34 cellular contexts compared by ENCODE assay signal in genomic region chr4:70787496-70787895, GRCh38. TPM values are rescaled to one million over a fixed set of nuclear protein-coding genes. Genes with fewer than 3 reads are reported as not detected.
DNase-seq lines count a peak whose midpoint lies in the region; ATAC-seq, FAIRE-seq and TF ChIP-seq lines count a peak whose summit lies in the region.
"Had no signal": no experiment of that assay in that cellular context is flagged by ENCODE, and none has a peak within 500 bp of the region (broad histone marks: within the 10 kb centered on the region; RNA-seq: fewer than 3 reads in every experiment).

No MANE protein-coding gene starts in this region.

- no peaks in the 10 kb centered on the region for H4K20me1 ChIP-seq in HepG2 (ENCODE audit: insufficient read depth, low read length)
- H4K20me1 ChIP-seq in IMR-90 (ENCODE audit: insufficient read depth, low read length): no peaks in the 10 kb centered on the region
- no peaks in the 10 kb centered on the region for H4K20me1 ChIP-seq in K562 (replicated peaks; ENCODE audit: control insufficient read depth, insufficient read depth, low read length)
- H4K20me1 ChIP-seq: BLaER1; BLaER1 treated with 17β-estradiol and CSF1 and Interleukin-3, amounts not matched to agents 10 nM and 100 nM had no signal

- no peak for TF ChIP-seq POLR2A in HepG2 (IDR thresholded peaks at IDR 0.05; ENCODE audit: insufficient read depth in 1 of 2, low read depth in 2 of 2, low read length in 2 of 2)
- TF ChIP-seq POLR2A in right lobe of liver (IDR thresholded peaks at IDR 0.05): no peak
- TF ChIP-seq POLR2A in A549 (IDR thresholded peaks at IDR 0.05; ENCODE audit: low read length): no peak
- no peak for TF ChIP-seq POLR2A in IMR-90 (IDR thresholded peaks at IDR 0.05; ENCODE audit: low read depth, low read length)
- no peak for TF ChIP-seq POLR2A in K562 (conservative IDR thresholded peaks at IDR 0.05)

- dilution Hi-C loops in IMR-90 (cut with HindIII; ENCODE audit: low sequenced_read_pairs, unreplicated experiment): no loop called here

- no peak overlapping the region for H3K23ac ChIP-seq in IMR-90 (ENCODE audit: low read depth, low read length)

- no peak overlapping the region for H2AFZ ChIP-seq in HepG2 (ENCODE audit: low read length)
- no peak overlapping the region for H2AFZ ChIP-seq in IMR-90 (replicated peaks; ENCODE audit: low read length, poor library complexity)
- no peak overlapping the region for H2AFZ ChIP-seq in K562 (ENCODE audit: low read depth, low read length)

- BruUV-seq in HepG2 (replicated peaks; lab: Mats Ljungman, UMichigan): no TSS peak
- no TSS peak for BruUV-seq in IMR-90 (replicated peaks; lab: Mats Ljungman, UMichigan)
- BruUV-seq in K562 (replicated peaks; lab: Mats Ljungman, UMichigan): no TSS peak

- no peak overlapping the region for H4K91ac ChIP-seq in IMR-90 (ENCODE audit: insufficient read depth, low read depth, low read length)

- no peak overlapping the region for H3K56ac ChIP-seq in IMR-90 (ENCODE audit: extremely low read depth, insufficient read depth, low read length)

- no peak for TF ChIP-seq EP300 in HepG2 (IDR thresholded peaks at IDR 0.05; ENCODE audit: low read depth in 2 of 2, low read length in 2 of 2)
- TF ChIP-seq EP300 in HepG2 (CRISPR knock-in tag; IDR thresholded peaks at IDR 0.05; ENCODE audit: borderline replicate concordance): no peak
- TF ChIP-seq EP300 in A549 (IDR thresholded peaks at IDR 0.05): no peak
- no peak for TF ChIP-seq EP300 in K562 (IDR thresholded peaks at IDR 0.05; ENCODE audit: low read length)

- H4K8ac ChIP-seq in IMR-90 (ENCODE audit: low read depth in 2 of 2, low read length in 2 of 2): no peak overlapping the region

- H3K9me1 ChIP-seq in IMR-90 (ENCODE audit: insufficient read depth, low read length) (0 out of 2 replicates have a peak, but pooled peaks cover 3% of the 10 kb centered on the region), K562 (ENCODE audit: control insufficient read depth, insufficient read depth, low read length) (no peaks in the 10 kb centered on the region)

- POLR2A ChIA-PET in HepG2 (lab: Yijun Ruan, JAX) (no interaction called here), A549 (lab: Yijun Ruan, JAX) (no interaction called here), IMR-90 (lab: Charles Lee; ENCODE audit: unreplicated experiment) (no interaction called here), K562 (lab: Yijun Ruan, JAX) (interaction anchor here (0.6 kb wide), 1 partner anchor 35 kb away, joined by 3 read pairs; no protein-coding TSS in a partner anchor)

- CTCF ChIA-PET in HepG2 (lab: Yijun Ruan, JAX; ENCODE audit: low intra/inter-chr PET ratio, low total read pairs) (no interaction called here), A549 (lab: Yijun Ruan, JAX) (interaction anchor here (0.7 kb wide), 1 partner anchor 87 kb away, joined by 4 read pairs; no protein-coding TSS in a partner anchor), IMR-90 (lab: Yijun Ruan, JAX) (interaction anchor here (0.6 to 1.1 kb wide), 2 partner anchors 11 to 16 kb away, joined by 3 read pairs; no protein-coding TSS in a partner anchor), K562 (lab: Yijun Ruan, JAX; ENCODE audit: low intra/inter-chr PET ratio) (no interaction called here)

- no peak overlapping the region for H3K4ac ChIP-seq in IMR-90 (ENCODE audit: low read depth, low read length)

- no peak overlapping the region for H2BK5ac ChIP-seq in IMR-90 (ENCODE audit: low read depth, low read length, poor library complexity, severe bottlenecking)

- H2AK9ac ChIP-seq in IMR-90 (replicated peaks; ENCODE audit: low read depth, low read length, poor library complexity): no peak overlapping the region

- intact Hi-C loops in HepG2 (cut with micrococcal nuclease; ENCODE audit: unreplicated experiment): no loop called here
- intact Hi-C loops in right lobe of liver (cut with DNase I): no loop called here
- intact Hi-C loops in IMR-90 (cut with micrococcal nuclease): loop anchor here (5.0 kb wide), 1 partner anchor 40 kb away; no protein-coding TSS in a partner anchor
- intact Hi-C loops in K562 (cut with micrococcal nuclease): no loop called here

- DNase-seq in HepG2 (ENCODE audit: low spot score) (no peak), right lobe of liver (no peak), A549 (ENCODE audit: low read depth in 1 of 2, low spot score in 1 of 2) (no peak), IMR-90 (no peak), K562 (ENCODE audit: extremely low read depth in 1 of 4, low spot score in 3 of 4) (no peak), RKO (ENCODE audit: low spot score) (no peak)
- no peak for DNase-seq in activated T-cell treated with anti-CD3 and anti-CD28 coated beads, Interleukin-2, amount 50 U/mL, for 48 hours
- DNase-seq: 8988T; ACHN; AML-193; BE2C; C1 segment of cervical spinal cord; Caco-2; Calu3; CD4-positive, alpha-beta memory T cell; CD4-positive, alpha-beta T cell; CD4-positive, CD25-positive, alpha-beta regulatory T cell; CD8-positive, alpha-beta memory T cell; CD8-positive, alpha-beta T cell; COR-L47; DMS 273 treated with DMSO at 0.1 percent for 48 hours; DMS153; DMS53; DMS79; DMS79 treated with DMSO at 0.1 percent for 48 hours; DND-41; EL had no signal

- TF ChIP-seq RAD21 in HepG2 (CRISPR knock-in tag; IDR thresholded peaks at IDR 0.05) (no peak), A549 (conservative IDR thresholded peaks at IDR 0.05 in 1 of 2, IDR thresholded peaks at IDR 0.05 in 1 of 2) (no peak), IMR-90 (IDR thresholded peaks at IDR 0.05; ENCODE audit: low read length) (no peak), K562 (CRISPR knock-in tag; conservative IDR thresholded peaks at IDR 0.05 in 1 of 2, IDR thresholded peaks at IDR 0.05 in 1 of 2) (no peak)

- H3K27me3 ChIP-seq in HepG2 (ENCODE audit: control insufficient read depth in 1 of 2, insufficient read depth in 2 of 2, low read length in 2 of 2): no peaks in the 10 kb centered on the region
- no peaks in the 10 kb centered on the region for H3K27me3 ChIP-seq in right lobe of liver
- no peaks in the 10 kb centered on the region for H3K27me3 ChIP-seq in IMR-90 (ENCODE audit: control insufficient read depth, insufficient read depth, low read length)
- H3K27me3 ChIP-seq in K562 (ENCODE audit: control insufficient read depth in 2 of 2, insufficient read depth in 2 of 2, low read length in 2 of 2): no peaks in the 10 kb centered on the region
- H3K27me3 ChIP-seq: BE2C; BLaER1; BLaER1 treated with 17β-estradiol and CSF1 and Interleukin-3, amounts not matched to agents 10 nM and 100 nM had no signal

- H2BK120ac ChIP-seq in IMR-90 (ENCODE audit: low read depth, low read length): no peak overlapping the region

- no peak for ATAC-seq in HepG2
- ATAC-seq in right lobe of liver: no peak
- no peak for ATAC-seq in A549
- ATAC-seq in IMR-90 (ENCODE audit: low read depth): no peak
- ATAC-seq in K562: no peak
- no peak for ATAC-seq in GM21576 (IDR thresholded peaks at IDR 0.05; ENCODE audit: unreplicated experiment)
- ATAC-seq: CD8-positive, alpha-beta T cell had no signal

- WGBS in HepG2 (ENCODE audit: low lambda C conversion rate): 98% methylated on average over 5 of the region's 5 CpGs
- WGBS in right lobe of liver (ENCODE audit: insufficient coverage, low coverage, low lambda C conversion rate, missing lambda C conversion rate): 100% methylated on average over 5 of the region's 5 CpGs
- WGBS in A549 (ENCODE audit: missing lambda C conversion rate): 97% methylated on average over 5 of the region's 5 CpGs
- no CpG with 5 or more reads among the region's 5 CpGs for WGBS in IMR-90 (ENCODE audit: extremely low coverage in 2 of 2, insufficient read length in 1 of 2), 2 experiments
- WGBS in K562 (ENCODE audit: insufficient coverage, low coverage, missing lambda C conversion rate): 85% methylated on average over 5 of the region's 5 CpGs

- H3K9me3 ChIP-seq in HepG2 (ENCODE audit: low read length): no peaks in the 10 kb centered on the region
- H3K9me3 ChIP-seq in right lobe of liver: no peaks in the 10 kb centered on the region
- H3K9me3 ChIP-seq in A549: no peaks in the 10 kb centered on the region
- H3K9me3 ChIP-seq in IMR-90 (ENCODE audit: control insufficient read depth, insufficient read depth, low read length): no peaks in the 10 kb centered on the region
- H3K9me3 ChIP-seq in K562 (replicated peaks; ENCODE audit: control insufficient read depth, insufficient read depth, low read depth, low read length): no peaks in the 10 kb centered on the region
- H3K9me3 ChIP-seq: BE2C; BLaER1; BLaER1 treated with 17β-estradiol and CSF1 and Interleukin-3, amounts not matched to agents 10 nM and 100 nM; Caco-2 had no signal

- H4K5ac ChIP-seq in IMR-90 (ENCODE audit: low read depth, low read length): no peak overlapping the region

- FAIRE-seq in HepG2 (lab: Jason Lieb, UNC) (no peak), A549 (lab: Jason Lieb, UNC) (no peak), K562 (lab: Jason Lieb, UNC) (no peak)
- FAIRE-seq: A204.1, D721Med had no signal

- H2BK15ac ChIP-seq in IMR-90 (ENCODE audit: low read depth, low read length): no peak overlapping the region

- H3K36me3 ChIP-seq in HepG2 (replicated peaks in 1 of 2; ENCODE audit: control insufficient read depth in 1 of 2, insufficient read depth in 2 of 2, low read length in 2 of 2) (peaks cover 2 to 4% of the 10 kb centered on the region in 2 experiments; a peak in 3 of 5 replicates), right lobe of liver (peaks cover 0 to 35% (median 0%) of the 10 kb centered on the region in 4 donors), IMR-90 (ENCODE audit: control insufficient read depth, insufficient read depth, low read length) (peaks cover 20% of the 10 kb centered on the region), K562 (ENCODE audit: control insufficient read depth, insufficient read depth, low read length) (peaks cover 9% of the 10 kb centered on the region; the same call in 2 of the 3 replicates)

- in situ Hi-C loops in HepG2 (cut with HindIII; ENCODE audit: extremely low pct_ligation_motif_present, low pct_unique_long_range_greater_than_20kb): no loop called here
- in situ Hi-C loops in IMR-90 (cut with MboI; ENCODE audit: low sequenced_read_pairs): no loop called here
- in situ Hi-C loops in K562 (cut with MboI): no loop called here

- no peak overlapping the region for H2AK5ac ChIP-seq in IMR-90 (ENCODE audit: low read depth, low read length)

- H3K4me2 ChIP-seq in HepG2 (ENCODE audit: low read depth, low read length) (no peak overlapping the region), A549 (no peak overlapping the region), IMR-90 (ENCODE audit: low read depth, low read length) (no peak overlapping the region), K562 (ENCODE audit: insufficient read depth, low read length) (no peak overlapping the region)
- H3K4me2 ChIP-seq: BLaER1; BLaER1 treated with 17β-estradiol and CSF1 and Interleukin-3, amounts not matched to agents 10 nM and 100 nM had no signal

- no peak overlapping the region for H3K9ac ChIP-seq in HepG2 (ENCODE audit: insufficient read depth, low read depth, low read length)
- H3K9ac ChIP-seq in IMR-90 (ENCODE audit: low read depth, low read length): no peak overlapping the region
- no peak overlapping the region for H3K9ac ChIP-seq in K562 (ENCODE audit: insufficient read depth in 1 of 2, low read depth in 2 of 2, low read length in 2 of 2)
- H3K9ac ChIP-seq: BLaER1; BLaER1 treated with 17β-estradiol and CSF1 and Interleukin-3, amounts not matched to agents 10 nM and 100 nM had no signal

- no peaks in the 10 kb centered on the region; a peak in 1 of 4 replicates for H3K79me1 ChIP-seq in IMR-90 (ENCODE audit: low read depth in 1 of 2, low read length in 2 of 2)

- H3K79me2 ChIP-seq in HepG2 (ENCODE audit: insufficient read depth, low read length) (no peaks in the 10 kb centered on the region), K562 (ENCODE audit: control insufficient read depth, insufficient read depth, low read length) (no peaks in the 10 kb centered on the region)

- H3K4me1 ChIP-seq in HepG2 (ENCODE audit: insufficient read depth, low read length) (no peaks in the 10 kb centered on the region), right lobe of liver (no peaks in the 10 kb centered on the region), A549 (no peaks in the 10 kb centered on the region), IMR-90 (ENCODE audit: control insufficient read depth, insufficient read depth, low read length) (no peaks in the 10 kb centered on the region; the same call in 1 of the 2 replicates), K562 (replicated peaks in 1 of 2; ENCODE audit: control insufficient read depth in 2 of 2, insufficient read depth in 2 of 2, low read length in 2 of 2) (no peaks in the 10 kb centered on the region)
- H3K4me1 ChIP-seq: BE2C, Caco-2 had no signal

- TF ChIP-seq CTCF in HepG2 (CRISPR knock-in tag; IDR thresholded peaks at IDR 0.05) (no peak), right lobe of liver (IDR thresholded peaks at IDR 0.05) (no peak), A549 (IDR thresholded peaks at IDR 0.05) (no peak), IMR-90 (conservative IDR thresholded peaks at IDR 0.05; ENCODE audit: low read depth, low read length) (no peak), K562 (IDR thresholded peaks at IDR 0.05 in 2 of 3, conservative IDR thresholded peaks at IDR 0.05 in 1 of 3; ENCODE audit: insufficient read depth in 2 of 3, low read depth in 1 of 3, low read length in 3 of 3) (no peak)

- H2BK20ac ChIP-seq in IMR-90 (ENCODE audit: low read depth, low read length): no peak overlapping the region

- no peak overlapping the region for H3K4me3 ChIP-seq in HepG2 (replicated peaks in 1 of 3; ENCODE audit: insufficient read depth in 1 of 3, low read depth in 2 of 3, low read length in 3 of 3)
- H3K4me3 ChIP-seq in right lobe of liver: no peak overlapping the region
- no peak overlapping the region for H3K4me3 ChIP-seq in A549
- H3K4me3 ChIP-seq in IMR-90 (ENCODE audit: insufficient read depth, low read depth, low read length): no peak overlapping the region
- no peak overlapping the region for H3K4me3 ChIP-seq in K562
- H3K4me3 ChIP-seq: BLaER1; BLaER1 treated with 17β-estradiol and CSF1 and Interleukin-3, amounts not matched to agents 10 nM and 100 nM had no signal

- H3K14ac ChIP-seq in IMR-90 (replicated peaks; ENCODE audit: low read depth, low read length): no peak overlapping the region

- H3K27ac ChIP-seq in HepG2 (ENCODE audit: extremely low read length, insufficient read depth, low read length) (no peak overlapping the region), right lobe of liver (no peak overlapping the region), A549 (no peak overlapping the region), IMR-90 (ENCODE audit: insufficient read depth, low read length) (no peak overlapping the region), K562 (ENCODE audit: extremely low read depth, low read depth, low read length) (no peak overlapping the region)
- H3K27ac ChIP-seq: 22Rv1; BLaER1; BLaER1 treated with 17β-estradiol and CSF1 and Interleukin-3, amounts not matched to agents 10 nM and 100 nM; C4-2B had no signal

- H3K18ac ChIP-seq in IMR-90 (ENCODE audit: low read depth, low read length): no peak overlapping the region

RNA-seq across cellular contexts. Expression of gene GRSF1, which starts 52.2 kb away (rescaled TPM):
- 103 and 129 TPM in 2 replicates for total RNA-seq in HepG2 (2016; rRNA removed; fragmentation: Illumina TruSeq; extraction: Trizol)
- 14.7 and 16.8 TPM in 2 replicates for total RNA-seq in HepG2 (2016; cell fraction: cytosol; rRNA removed; fragmentation: Illumina TruSeq; extraction: Trizol; ENCODE audit: low read depth)
- 101 and 129 TPM in 2 replicates for total RNA-seq in HepG2 (2016; cell fraction: insoluble cytoplasmic fraction; rRNA removed; fragmentation: Illumina TruSeq; extraction: Trizol)
- 43.8 and 46.7 TPM in 2 replicates for total RNA-seq in HepG2 (2016; cell fraction: membrane; rRNA removed; fragmentation: Illumina TruSeq; extraction: Trizol)
- 46.5 and 52.3 TPM in 2 replicates for total RNA-seq in HepG2 (2016; cell fraction: nucleus; rRNA removed; fragmentation: Illumina TruSeq; extraction: Trizol)
- 48.3 and 66.5 TPM in 2 replicates for polyA plus RNA-seq in HepG2 (2011; rRNA removed)
- polyA plus RNA-seq in HepG2 (2011; cell fraction: cytosol; rRNA removed): 27.0 and 38.1 TPM in 2 replicates
- polyA plus RNA-seq in HepG2 (2011; cell fraction: nucleus; rRNA removed): 17.7 and 23.5 TPM in 2 replicates
- 44.1 and 52.7 TPM in 2 replicates for polyA plus RNA-seq in HepG2 (2012)
- polyA plus RNA-seq in HepG2 (2016; cell fraction: cytosol; fragmentation: Illumina TruSeq; extraction: Trizol; ENCODE audit: low read depth): 10.1 and 11.7 TPM in 2 replicates
- 120 and 122 TPM in 2 replicates for polyA plus RNA-seq in HepG2 (2016; cell fraction: insoluble cytoplasmic fraction; fragmentation: Illumina TruSeq; extraction: Trizol; ENCODE audit: low read depth)
- 23.5 and 26.4 TPM in 2 replicates for polyA plus RNA-seq in HepG2 (2016; cell fraction: membrane; fragmentation: Illumina TruSeq; extraction: Trizol; ENCODE audit: low read depth)
- polyA plus RNA-seq in HepG2 (2016; cell fraction: nucleus; fragmentation: Illumina TruSeq; extraction: Trizol; ENCODE audit: insufficient read depth, low read depth): 77.4 and 82.2 TPM in 2 replicates
- polyA minus RNA-seq in HepG2 (2011; rRNA and poly(A)+ RNA removed; ENCODE audit: low replicate concordance): 15.2 and 22.8 TPM in 2 replicates
- polyA minus RNA-seq in HepG2 (2011; cell fraction: cytosol; rRNA and poly(A)+ RNA removed): 37.9 and 38.2 TPM in 2 replicates
- polyA minus RNA-seq in HepG2 (2011; cell fraction: nucleus; rRNA and poly(A)+ RNA removed): 28.3 and 37.0 TPM in 2 replicates
- total RNA-seq in right lobe of liver: 10 to 100 TPM; 26.8 to 42.2 (median 34.2) TPM
- 81.4 and 112 TPM in 2 replicates for polyA plus RNA-seq in A549 (2011; rRNA removed)
- 32.8 and 37.6 TPM in 2 replicates for polyA plus RNA-seq in A549 (2012; cell fraction: cytosol; rRNA removed)
- polyA plus RNA-seq in A549 (2012; cell fraction: nucleus; rRNA removed): 26.7 and 37.5 TPM in 2 replicates
- polyA plus RNA-seq in A549 (2017; fragmentation: RNase III; extraction: RNeasy Plus Mini Kit Qiagen cat#74134 plus additional on column Dnase treatment): 89.4 to 95.2 TPM (median 94.3 TPM) in 3 replicates
- polyA minus RNA-seq in A549 (2011; rRNA and poly(A)+ RNA removed): 21.2 and 31.2 TPM in 2 replicates
- total RNA-seq in IMR-90 (2012; rRNA removed): 67.7 and 107 TPM in 2 replicates
- 58.3 and 71.5 TPM in 2 replicates for polyA plus RNA-seq in IMR-90 (2012; rRNA removed)
- polyA plus RNA-seq in IMR-90 (2012; cell fraction: cytosol; rRNA removed): 22.3 and 26.0 TPM in 2 replicates
- polyA plus RNA-seq in IMR-90 (2012; cell fraction: nucleus; rRNA removed; ENCODE audit: low replicate concordance): 29.1 and 48.2 TPM in 2 replicates
- 31.8 and 59.1 TPM in 2 replicates for total RNA-seq in K562 (2011; cell fraction: chromatin; rRNA removed; ENCODE audit: low replicate concordance)
- total RNA-seq in K562 (2011; cell fraction: nucleolus; rRNA removed): 19.3 and 21.4 TPM in 2 replicates
- total RNA-seq in K562 (2011; cell fraction: nucleoplasm; rRNA removed): 34.1 and 46.1 TPM in 2 replicates
- total RNA-seq in K562 (2014; rRNA removed): 54.0 and 57.8 TPM in 2 replicates
- 105 and 116 TPM in 2 replicates for total RNA-seq in K562 (2014; rRNA removed; fragmentation: Illumina TruSeq; extraction: Trizol)
- total RNA-seq in K562 (2015; rRNA removed; fragmentation: Illumina TruSeq; extraction: Trizol): 75.1 and 76.0 TPM in 2 replicates
- 83.5 and 84.9 TPM in 2 replicates for total RNA-seq in K562 (2021)
- polyA plus RNA-seq in K562 (2011; rRNA removed): 74.4 and 98.8 TPM in 2 replicates
- polyA plus RNA-seq in K562 (2011; cell fraction: cytosol; rRNA removed): 24.6 and 38.1 TPM in 2 replicates
- polyA plus RNA-seq in K562 (2011; cell fraction: nucleus; rRNA removed): 27.4 and 34.1 TPM in 2 replicates
- 52.6 and 68.4 TPM in 2 replicates for polyA plus RNA-seq in K562 (2012)
- 75.0 and 87.5 TPM in 2 replicates for polyA plus RNA-seq in K562 (2014; fragmentation: Illumina TruSeq; extraction: Trizol)
- 10 to 100 TPM; 33.0 to 36.8 TPM for polyA plus RNA-seq in K562 (2014; fragmentation: Nextera tagmentation; extraction: Ambion mirVana)
- polyA plus RNA-seq in K562 (2014; rRNA removed): 60.9 and 69.5 TPM in 2 replicates
- polyA minus RNA-seq in K562 (2011; rRNA and poly(A)+ RNA removed): 119 and 121 TPM in 2 replicates
- polyA minus RNA-seq in K562 (2011; cell fraction: cytosol; rRNA and poly(A)+ RNA removed): 33.0 and 47.5 TPM in 2 replicates
- polyA minus RNA-seq in K562 (2011; cell fraction: nucleus; rRNA and poly(A)+ RNA removed): 15.5 and 22.8 TPM in 2 replicates

Comparison
In these comparisons a context has a peak if more than half of its experiments do, and no peak if none do; other contexts are left out.
1. CTCF ChIA-PET loops: an anchor here in A549 (0.7 kb wide) and IMR-90 (0.6 to 1.1 kb wide); none called in HepG2 and K562.
2. Of the 241 proteins assayed by ChIP-seq in both HepG2 and K562: peak only in HepG2: MAFK; only in K562: MAFG; in both: MAFF; in neither: 238.